ENCODE assay signal across 1 cellular context in the genomic region with DNA sequence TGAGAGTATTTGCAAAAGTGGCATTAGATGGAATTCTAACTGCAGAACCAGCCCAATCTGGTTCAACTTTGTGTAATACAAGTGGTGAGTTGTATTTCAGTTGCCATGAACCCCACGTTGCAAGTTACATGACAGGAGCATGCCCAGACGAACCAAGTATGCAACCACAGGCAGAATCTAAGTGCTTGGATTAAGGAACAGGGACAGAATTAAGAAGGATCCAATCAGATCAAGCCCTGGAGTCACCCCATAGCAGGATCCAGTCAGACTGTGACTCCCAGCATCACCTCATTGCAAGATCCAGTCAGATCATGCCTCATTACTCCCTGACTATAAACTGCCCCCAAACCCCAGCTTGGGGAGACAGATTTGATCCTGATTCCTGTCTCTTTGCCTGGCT.
TF ChIP-seq lines count a peak whose summit lies in the region.

No MANE protein-coding gene starts in this region.

TF ChIP-seq in GM23338, 12 proteins besides CTCF, POLR2A, EP300 and RAD21 (continued from another document):
- TF ChIP-seq, protein P1, sequence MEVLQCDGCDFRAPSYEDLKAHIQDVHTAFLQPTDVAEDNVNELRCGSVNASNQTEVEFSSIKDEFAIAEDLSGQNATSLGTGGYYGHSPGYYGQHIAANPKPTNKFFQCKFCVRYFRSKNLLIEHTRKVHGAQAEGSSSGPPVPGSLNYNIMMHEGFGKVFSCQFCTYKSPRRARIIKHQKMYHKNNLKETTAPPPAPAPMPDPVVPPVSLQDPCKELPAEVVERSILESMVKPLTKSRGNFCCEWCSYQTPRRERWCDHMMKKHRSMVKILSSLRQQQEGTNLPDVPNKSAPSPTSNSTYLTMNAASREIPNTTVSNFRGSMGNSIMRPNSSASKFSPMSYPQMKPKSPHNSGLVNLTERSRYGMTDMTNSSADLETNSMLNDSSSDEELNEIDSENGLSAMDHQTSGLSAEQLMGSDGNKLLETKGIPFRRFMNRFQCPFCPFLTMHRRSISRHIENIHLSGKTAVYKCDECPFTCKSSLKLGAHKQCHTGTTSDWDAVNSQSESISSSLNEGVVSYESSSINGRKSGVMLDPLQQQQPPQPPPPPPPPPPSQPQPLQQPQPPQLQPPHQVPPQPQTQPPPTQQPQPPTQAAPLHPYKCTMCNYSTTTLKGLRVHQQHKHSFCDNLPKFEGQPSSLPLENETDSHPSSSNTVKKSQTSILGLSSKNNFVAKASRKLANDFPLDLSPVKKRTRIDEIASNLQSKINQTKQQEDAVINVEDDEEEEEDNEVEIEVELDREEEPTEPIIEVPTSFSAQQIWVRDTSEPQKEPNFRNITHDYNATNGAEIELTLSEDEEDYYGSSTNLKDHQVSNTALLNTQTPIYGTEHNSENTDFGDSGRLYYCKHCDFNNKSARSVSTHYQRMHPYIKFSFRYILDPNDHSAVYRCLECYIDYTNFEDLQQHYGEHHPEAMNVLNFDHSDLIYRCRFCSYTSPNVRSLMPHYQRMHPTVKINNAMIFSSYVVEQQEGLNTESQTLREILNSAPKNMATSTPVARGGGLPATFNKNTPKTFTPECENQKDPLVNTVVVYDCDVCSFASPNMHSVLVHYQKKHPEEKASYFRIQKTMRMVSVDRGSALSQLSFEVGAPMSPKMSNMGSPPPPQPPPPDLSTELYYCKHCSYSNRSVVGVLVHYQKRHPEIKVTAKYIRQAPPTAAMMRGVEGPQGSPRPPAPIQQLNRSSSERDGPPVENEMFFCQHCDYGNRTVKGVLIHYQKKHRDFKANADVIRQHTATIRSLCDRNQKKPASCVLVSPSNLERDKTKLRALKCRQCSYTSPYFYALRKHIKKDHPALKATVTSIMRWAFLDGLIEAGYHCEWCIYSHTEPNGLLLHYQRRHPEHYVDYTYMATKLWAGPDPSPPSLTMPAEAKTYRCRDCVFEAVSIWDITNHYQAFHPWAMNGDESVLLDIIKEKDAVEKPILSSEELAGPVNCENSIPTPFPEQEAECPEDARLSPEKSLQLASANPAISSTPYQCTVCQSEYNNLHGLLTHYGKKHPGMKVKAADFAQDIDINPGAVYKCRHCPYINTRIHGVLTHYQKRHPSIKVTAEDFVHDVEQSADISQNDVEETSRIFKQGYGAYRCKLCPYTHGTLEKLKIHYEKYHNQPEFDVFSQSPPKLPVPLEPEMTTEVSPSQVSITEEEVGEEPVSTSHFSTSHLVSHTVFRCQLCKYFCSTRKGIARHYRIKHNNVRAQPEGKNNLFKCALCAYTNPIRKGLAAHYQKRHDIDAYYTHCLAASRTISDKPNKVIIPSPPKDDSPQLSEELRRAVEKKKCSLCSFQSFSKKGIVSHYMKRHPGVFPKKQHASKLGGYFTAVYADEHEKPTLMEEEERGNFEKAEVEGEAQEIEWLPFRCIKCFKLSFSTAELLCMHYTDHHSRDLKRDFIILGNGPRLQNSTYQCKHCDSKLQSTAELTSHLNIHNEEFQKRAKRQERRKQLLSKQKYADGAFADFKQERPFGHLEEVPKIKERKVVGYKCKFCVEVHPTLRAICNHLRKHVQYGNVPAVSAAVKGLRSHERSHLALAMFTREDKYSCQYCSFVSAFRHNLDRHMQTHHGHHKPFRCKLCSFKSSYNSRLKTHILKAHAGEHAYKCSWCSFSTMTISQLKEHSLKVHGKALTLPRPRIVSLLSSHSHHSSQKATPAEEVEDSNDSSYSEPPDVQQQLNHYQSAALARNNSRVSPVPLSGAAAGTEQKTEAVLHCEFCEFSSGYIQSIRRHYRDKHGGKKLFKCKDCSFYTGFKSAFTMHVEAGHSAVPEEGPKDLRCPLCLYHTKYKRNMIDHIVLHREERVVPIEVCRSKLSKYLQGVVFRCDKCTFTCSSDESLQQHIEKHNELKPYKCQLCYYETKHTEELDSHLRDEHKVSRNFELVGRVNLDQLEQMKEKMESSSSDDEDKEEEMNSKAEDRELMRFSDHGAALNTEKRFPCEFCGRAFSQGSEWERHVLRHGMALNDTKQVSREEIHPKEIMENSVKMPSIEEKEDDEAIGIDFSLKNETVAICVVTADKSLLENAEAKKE (CRISPR knock-in tag; IDR thresholded peaks at IDR 0.05): no peak
